Comparison of ENCODE assay signal across 19 cellular contexts in the genomic region with DNA sequence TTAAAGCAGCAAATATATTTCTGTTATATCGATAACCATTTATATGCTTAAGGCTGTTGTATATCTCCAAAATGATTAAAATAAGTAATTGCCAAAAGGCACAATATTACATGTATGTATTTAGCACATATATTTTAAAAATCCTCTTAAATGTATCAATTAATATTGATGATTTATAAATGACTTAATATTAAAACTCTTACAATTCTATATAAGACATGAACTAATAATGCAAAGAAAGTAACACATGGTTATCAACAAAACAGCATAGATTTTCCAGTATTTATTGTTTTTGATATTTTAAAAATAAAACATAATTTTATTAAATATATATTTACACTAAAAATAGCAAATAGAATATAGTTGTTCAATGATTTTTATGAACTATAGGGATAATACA. TPM values are rescaled to one million over a fixed set of nuclear protein-coding genes. Genes with fewer than 3 reads are reported as not detected.
DNase-seq lines count a peak whose midpoint lies in the region; FAIRE-seq and TF ChIP-seq lines count a peak whose summit lies in the region.
"Had no signal": no experiment of that assay in that cellular context is flagged by ENCODE, and none has a peak within 500 bp of the region (broad histone marks: within the 10 kb centered on the region; RNA-seq: fewer than 3 reads in every experiment).

No MANE protein-coding gene starts in this region.

- 91 to 95% (median 92%) methylated on average over 1 of the region's 1 CpG for WGBS in small intestine, 3 donors

- H3K4me1 ChIP-seq in small intestine (ENCODE audit: control insufficient read depth in 2 of 2, insufficient read depth in 1 of 2, low read depth in 1 of 2, low read length in 1 of 2) = no peaks in the 10 kb centered on the region
- H3K4me1 ChIP-seq: HAP-1 had no signal

- no peak overlapping the region for H3K27ac ChIP-seq in small intestine (ENCODE audit: low read depth in 1 of 2, low read length in 1 of 2)

- H3K9me3 ChIP-seq in small intestine (ENCODE audit: control insufficient read depth, low read depth) = no peaks in the 10 kb centered on the region
- H3K9me3 ChIP-seq: HAP-1 had no signal

- H3K36me3 Mint-ChIP-seq in chondrocyte (ENCODE audit: low read depth) = no peaks in the 10 kb centered on the region
- H3K36me3 Mint-ChIP-seq: CD4-positive, alpha-beta memory T cell had no signal

- H3K4me3 ChIP-seq in small intestine (ENCODE audit: low read depth in 1 of 2, low read length in 2 of 2) = no peak overlapping the region
- H3K4me3 ChIP-seq: HAP-1 had no signal

- no peak for DNase-seq in RCC 7860 (ENCODE audit: low spot score)
- DNase-seq in small intestine = no peak
- DNase-seq in glomerular visceral epithelial cell (ENCODE audit: extremely low spot score) = no peak
- DNase-seq in chondrocyte (ENCODE audit: low spot score) = no peak
- DNase-seq in activated T-cell treated with anti-CD3 and anti-CD28 coated beads for 4 hours = no peak
- DNase-seq: 8988T; C1 segment of cervical spinal cord; Calu3; CD4-positive, alpha-beta memory T cell; COR-L47; DMS53; DND-41; GOT3; HFFc6 had no signal

- no peaks in the 10 kb centered on the region for H3K36me3 ChIP-seq in small intestine (ENCODE audit: control insufficient read depth in 2 of 2, insufficient read depth in 2 of 2, low read length in 2 of 2)
- H3K36me3 ChIP-seq: HAP-1 had no signal

- H3K27me3 ChIP-seq in small intestine (ENCODE audit: control insufficient read depth in 2 of 2, insufficient read depth in 2 of 2, low read length in 2 of 2) = no peaks in the 10 kb centered on the region

- no peak overlapping the region for H3K27ac Mint-ChIP-seq in chondrocyte (ENCODE audit: unreplicated experiment)
- H3K27ac Mint-ChIP-seq: CD4-positive, alpha-beta memory T cell; HFFc6 had no signal

- no peak overlapping the region for H3K4me3 Mint-ChIP-seq in chondrocyte (ENCODE audit: unreplicated experiment)
- H3K4me3 Mint-ChIP-seq: CD4-positive, alpha-beta memory T cell; HFFc6 had no signal

- H3K27me3 Mint-ChIP-seq in chondrocyte (ENCODE audit: low read depth) = no peaks in the 10 kb centered on the region
- H3K27me3 Mint-ChIP-seq: CD4-positive, alpha-beta memory T cell had no signal

- H3K9me3 Mint-ChIP-seq in chondrocyte (ENCODE audit: low read depth) = no peaks in the 10 kb centered on the region
- H3K9me3 Mint-ChIP-seq: HFFc6 had no signal

- FAIRE-seq in RCC 7860 (lab: Jason Lieb, UNC) = peak; percentile 52
- FAIRE-seq in colon (lab: Jason Lieb, UNC) = peak; percentile 80
- FAIRE-seq in islet of Langerhans (lab: Jason Lieb, UNC) = peak; percentile 36
- peak; percentile 92 for FAIRE-seq in small intestine (lab: Jason Lieb, UNC)
- FAIRE-seq: GM12892, H54 had no signal

- no peak for TF ChIP-seq CTCF in chondrocyte (IDR thresholded peaks at IDR 0.05)

- H3K4me1 Mint-ChIP-seq in chondrocyte (ENCODE audit: low read depth) = peaks cover 3% of the 10 kb centered on the region
- H3K4me1 Mint-ChIP-seq: CD4-positive, alpha-beta memory T cell had no signal

RNA-seq across cellular contexts. Expression of a gene that starts 32.4 kb away (rescaled TPM):
- under 1 TPM in 2 of 3 donors, not detected in 1; 0.27 to 0.72 TPM for polyA plus RNA-seq in small intestine
- 9.8 to 45.4 TPM (median 10.1 TPM) in 3 replicates for total RNA-seq in chondrocyte
